In genomic region chr5:150766265-150766664, GRCh38 we compare ENCODE assay signal across 20 cellular contexts.
"Had no signal": no experiment of that assay in that cellular context is flagged by ENCODE, and none has a peak within 500 bp of the region (broad histone marks: within the 10 kb centered on the region; RNA-seq: fewer than 3 reads in every experiment).

No MANE protein-coding gene starts in this region.

- H3K36me3 ChIP-seq: esophagus muscularis mucosa, neural progenitor cell, prostate gland, spleen, thoracic aorta, upper lobe of right lung had no signal

- DNase-seq: activated CD4-positive, alpha-beta T cell treated with anti-CD3 and anti-CD28 coated beads, Interleukin-2, amount 50 U/mL, for 4 hours; activated CD8-positive, alpha-beta memory T cell treated with anti-CD3 and anti-CD28 coated beads for 24 hours; activated CD8-positive, alpha-beta memory T cell treated with anti-CD3 and anti-CD28 coated beads, Interleukin-2, amount 50 U/mL, for 4 hours; activated naive CD4-positive, alpha-beta T cell treated with Interleukin-2 at 50 U/mL for 16 hours; activated naive CD8-positive, alpha-beta T cell treated with anti-CD3 and anti-CD28 coated beads for 36 hours; activated T-cell treated with anti-CD3 and anti-CD28 coated beads, Interleukin-2, amount 50 U/mL, for 24 hours; central memory CD4-positive, alpha-beta T cell; effector memory CD4-positive, alpha-beta T cell; glutamatergic neuron; immature natural killer cell; naive thymus-derived CD8-positive, alpha-beta T cell; spleen; stimulated activated CD4-positive, alpha-beta T cell treated with anti-CD3 and anti-CD28 coated beads, Interleukin-4, amount 100 ng/mL, for 1 hour; stimulated activated naive CD4-positive, alpha-beta T cell treated with Interleukin-2 at 50 U/mL for 16 hours; upper lobe of right lung had no signal

- H3K27ac ChIP-seq: hepatocyte, neural progenitor cell, prostate gland, thoracic aorta, upper lobe of right lung had no signal

- H3K27me3 ChIP-seq: esophagus muscularis mucosa, hepatocyte, neural progenitor cell, spleen, upper lobe of right lung had no signal

- H3K9me3 ChIP-seq: esophagus muscularis mucosa, prostate gland, thoracic aorta, upper lobe of right lung had no signal

- H3K4me3 ChIP-seq: esophagus muscularis mucosa, hepatocyte, neural progenitor cell, prostate gland, spleen, thoracic aorta, upper lobe of right lung had no signal

- H3K4me1 ChIP-seq: neural progenitor cell, prostate gland had no signal
